Comparison of ENCODE assay signal across 12 cellular contexts in the genomic region with DNA sequence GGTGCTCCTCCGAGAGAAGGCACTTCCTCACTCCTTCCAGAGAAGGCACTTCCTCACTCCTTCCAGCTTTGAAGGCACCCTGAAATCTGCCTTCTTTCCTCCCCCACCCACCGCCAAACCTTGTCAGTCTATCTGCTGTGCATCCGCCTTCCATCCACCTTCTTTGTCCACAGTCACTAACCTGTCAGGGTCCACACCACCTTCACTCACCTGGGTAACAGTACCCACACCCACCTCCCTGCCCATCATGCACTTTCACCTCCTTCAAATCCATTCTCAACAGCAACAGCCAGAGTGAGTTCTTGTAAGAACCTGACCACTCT. TPM values are rescaled to one million over a fixed set of nuclear protein-coding genes. Genes with fewer than 3 reads are reported as not detected.
DNase-seq lines count a peak whose midpoint lies in the region; TF ChIP-seq lines count a peak whose summit lies in the region.
"Had no signal": no experiment of that assay in that cellular context is flagged by ENCODE, and none has a peak within 500 bp of the region (broad histone marks: within the 10 kb centered on the region; RNA-seq: fewer than 3 reads in every experiment).

No MANE protein-coding gene starts in this region.

- no peak overlapping the region for H3K4me3 ChIP-seq in left ventricle myocardium inferior

- no peaks in the 10 kb centered on the region for H3K9me3 Mint-ChIP-seq in activated CD4-positive, alpha-beta memory T cell treated with anti-CD3 and anti-CD28 coated beads for 36 hours

- intact Hi-C loops in cardiac septum (cut with DNase I) (no loop called here), left ventricle myocardium inferior (cut with micrococcal nuclease) (no loop called here)
- intact Hi-C loops in activated CD4-positive, alpha-beta memory T cell treated with anti-CD3 and anti-CD28 coated beads for 36 hours (cut with micrococcal nuclease): no loop called here

- H3K4me1 ChIP-seq in left ventricle myocardium inferior: peaks cover 53% of the 10 kb centered on the region

- peaks cover 4% of the 10 kb centered on the region for H3K36me3 ChIP-seq in left ventricle myocardium inferior
- H3K36me3 ChIP-seq: BE2C had no signal

- no peak overlapping the region for H3K4me3 Mint-ChIP-seq in activated CD4-positive, alpha-beta memory T cell treated with anti-CD3 and anti-CD28 coated beads for 36 hours

- H3K36me3 Mint-ChIP-seq in activated CD4-positive, alpha-beta memory T cell treated with anti-CD3 and anti-CD28 coated beads for 36 hours: peaks cover 3% of the 10 kb centered on the region

- no peaks in the 10 kb centered on the region for H3K27me3 ChIP-seq in left ventricle myocardium inferior (ENCODE audit: low read depth)
- H3K27me3 ChIP-seq: BE2C had no signal

- H3K27ac Mint-ChIP-seq in activated CD4-positive, alpha-beta memory T cell treated with anti-CD3 and anti-CD28 coated beads for 36 hours: peak overlapping the region; percentile 92

- CTCF ChIA-PET in activated CD4-positive, alpha-beta memory T cell treated with anti-CD3 and anti-CD28 coated beads for 36 hours (lab: Charles Lee): interaction anchor here (0.8 to 2.0 kb wide), 2 partner anchors 11 to 24 kb away, joined by 3 to 8 read pairs; no protein-coding TSS in a partner anchor

- H3K27me3 Mint-ChIP-seq in activated CD4-positive, alpha-beta memory T cell treated with anti-CD3 and anti-CD28 coated beads for 36 hours: no peaks in the 10 kb centered on the region

- no peak for TF ChIP-seq CTCF in left ventricle myocardium inferior (IDR thresholded peaks at IDR 0.05; ENCODE audit: borderline replicate concordance)

- DNase-seq in cardiac septum (ENCODE audit: low spot score): peak; percentile 51
- DNase-seq in left ventricle myocardium inferior: no peak
- DNase-seq in activated CD4-positive, alpha-beta memory T cell treated with anti-CD3 and anti-CD28 coated beads for 36 hours: peak; percentile 8
- peak; percentile 2 for DNase-seq in iPS-NIHi7 (ENCODE audit: extremely low spot score)
- DNase-seq in ureter (ENCODE audit: low spot score): peak; percentile 28
- DNase-seq in NCI-H526 (lab: John Stamatoyannopoulos, UW): no peak
- DNase-seq in NCI-H1930 (lab: John Stamatoyannopoulos, UW): no peak
- no peak for DNase-seq in NCI-H2081 (lab: John Stamatoyannopoulos, UW)
- DNase-seq: BE2C; effector CD8-positive, alpha-beta T cell; kidney glomerular epithelial cell; NCI-H446 treated with DMSO at 0.1 percent for 48 hours had no signal

- POLR2A ChIA-PET in activated CD4-positive, alpha-beta memory T cell treated with anti-CD3 and anti-CD28 coated beads for 36 hours (lab: Charles Lee): no interaction called here

- no peak overlapping the region for H3K27ac ChIP-seq in left ventricle myocardium inferior (replicated peaks)

- no peaks in the 10 kb centered on the region for H3K9me3 ChIP-seq in left ventricle myocardium inferior (replicated peaks)
- H3K9me3 ChIP-seq: BE2C had no signal

- H3K4me1 Mint-ChIP-seq in activated CD4-positive, alpha-beta memory T cell treated with anti-CD3 and anti-CD28 coated beads for 36 hours (ENCODE audit: low read depth): peaks cover 59% of the 10 kb centered on the region

RNA-seq across cellular contexts. Expression of a gene that starts 5.2 kb away (rescaled TPM):
- total RNA-seq in cardiac septum (5.5 TPM), left ventricle myocardium inferior (11.3 TPM), ureter (4.6 TPM)
- total RNA-seq in activated CD4-positive, alpha-beta memory T cell treated with anti-CD3 and anti-CD28 coated beads for 36 hours: 1 to 10 TPM; 7.0 to 7.9 TPM

RNA-seq across cellular contexts. Expression of a gene that starts 11.2 kb away (rescaled TPM):
- total RNA-seq in cardiac septum (0.35 TPM), left ventricle myocardium inferior (not detected), ureter (0.75 TPM)
- total RNA-seq in activated CD4-positive, alpha-beta memory T cell treated with anti-CD3 and anti-CD28 coated beads for 36 hours: 1 to 10 TPM; 6.7 to 6.9 TPM

RNA-seq across cellular contexts. Expression of a gene that starts 44.9 kb away (rescaled TPM):
- total RNA-seq in cardiac septum (11.5 TPM), left ventricle myocardium inferior (10.0 TPM), ureter (12.5 TPM)
- total RNA-seq in activated CD4-positive, alpha-beta memory T cell treated with anti-CD3 and anti-CD28 coated beads for 36 hours: 1 to 10 TPM; 5.5 to 7.1 TPM

Comparison
In these comparisons a context has a peak if more than half of its experiments do, and no peak if none do; other contexts are left out.
1. DNase-seq: peak in cardiac septum (single experiment), activated CD4-positive, alpha-beta memory T cell treated with anti-CD3 and anti-CD28 coated beads for 36 hours (single experiment), iPS-NIHi7 (single experiment) and ureter (single experiment); none in left ventricle myocardium inferior (single experiment), NCI-H526 (0 of 2), NCI-H1930 (0 of 2) and NCI-H2081 (0 of 2).